Comparison of ENCODE assay signal across 20 cellular contexts in the genomic region with DNA sequence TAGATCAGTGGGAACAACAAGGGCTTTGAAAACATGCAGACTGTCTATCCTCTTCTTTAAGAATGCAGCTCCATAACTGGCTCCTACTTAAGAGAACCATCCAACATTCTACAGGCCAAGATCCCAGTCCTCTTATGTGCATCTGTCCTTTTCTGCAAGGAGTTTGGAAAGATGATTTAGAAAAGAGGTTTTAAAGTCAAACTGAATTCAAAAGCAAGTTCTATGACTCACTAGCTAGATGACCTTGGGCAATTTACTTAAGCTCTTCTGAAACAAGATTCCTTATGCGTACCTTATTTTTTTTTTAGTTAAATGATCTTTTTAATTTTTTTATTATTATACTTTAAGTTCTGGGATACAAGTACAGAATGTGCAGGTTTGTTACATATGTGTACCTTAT. TPM values are rescaled to one million over a fixed set of nuclear protein-coding genes. Genes with fewer than 3 reads are reported as not detected.
DNase-seq lines count a peak whose midpoint lies in the region; ATAC-seq and TF ChIP-seq lines count a peak whose summit lies in the region.
"Had no signal": no experiment of that assay in that cellular context is flagged by ENCODE, and none has a peak within 500 bp of the region (broad histone marks: within the 10 kb centered on the region; RNA-seq: fewer than 3 reads in every experiment).

No MANE protein-coding gene starts in this region.

- no peaks in the 10 kb centered on the region for H3K36me3 ChIP-seq in breast epithelium
- H3K36me3 ChIP-seq in adrenal gland (replicated peaks in 1 of 2) = no peaks in the 10 kb centered on the region
- no peaks in the 10 kb centered on the region for H3K36me3 ChIP-seq in suprapubic skin
- H3K36me3 ChIP-seq in body of pancreas (replicated peaks in 1 of 2; ENCODE audit: insufficient read depth in 1 of 2, low read depth in 2 of 2) = no peaks in the 10 kb centered on the region
- H3K36me3 ChIP-seq: ascending aorta, gastrocnemius medialis, tibial nerve had no signal

- CTCF ChIA-PET in MCF 10A (lab: Yijun Ruan, JAX) = interaction anchor here (0.6 to 1.7 kb wide), 3 partner anchors 16 to 610 kb away, joined by 3 to 4 read pairs (median 3); no protein-coding TSS in a partner anchor

- H3K4me3 ChIP-seq in breast epithelium (no peak overlapping the region), adrenal gland (no peak overlapping the region), fibroblast of villous mesenchyme (ENCODE audit: low read depth, low read length) (no peak overlapping the region), suprapubic skin (no peak overlapping the region), body of pancreas (no peak overlapping the region)
- H3K4me3 ChIP-seq: ascending aorta, gastrocnemius medialis, mucosa of descending colon, tibial nerve had no signal

- no peak overlapping the region for H3K4me3 Mint-ChIP-seq in MCF 10A (ENCODE audit: unreplicated experiment)
- H3K4me3 Mint-ChIP-seq: activated CD4-positive, alpha-beta memory T cell treated with anti-CD3 and anti-CD28 coated beads for 36 hours; T-helper 2 cell treated with Interferon-gamma antibody and Interleukin-4, amounts not matched to agents 5 μg/mL and 100 μg/mL, for 36 hours; WTC11 had no signal

- WGBS in adrenal gland, 4 donors = 28 to 41% (median 41%) methylated on average over 1 of the region's 1 CpG
- 53% methylated on average over 1 of the region's 1 CpG for WGBS in suprapubic skin
- WGBS in body of pancreas, 2 donors = 48 to 57% methylated on average over 1 of the region's 1 CpG

- no TSS peak for BruUV-seq in MCF 10A (replicated peaks; lab: Mats Ljungman, UMichigan)

- peaks cover 34% of the 10 kb centered on the region for H3K4me1 Mint-ChIP-seq in MCF 10A (ENCODE audit: insufficient read depth, unreplicated experiment)

- H3K9me3 ChIP-seq in breast epithelium (no peaks in the 10 kb centered on the region), adrenal gland (replicated peaks in 1 of 3) (no peaks in the 10 kb centered on the region), suprapubic skin (no peaks in the 10 kb centered on the region), body of pancreas (no peaks in the 10 kb centered on the region)
- H3K9me3 ChIP-seq: ascending aorta, gastrocnemius medialis, mucosa of descending colon, tibial nerve had no signal

- TF ChIP-seq POLR2A in breast epithelium (IDR thresholded peaks at IDR 0.05) (no peak), adrenal gland (IDR thresholded peaks at IDR 0.05) (no peak), suprapubic skin (IDR thresholded peaks at IDR 0.05) (no peak), body of pancreas (IDR thresholded peaks at IDR 0.05) (no peak)

- H3K27me3 ChIP-seq in breast epithelium = no peaks in the 10 kb centered on the region
- no peaks in the 10 kb centered on the region for H3K27me3 ChIP-seq in adrenal gland
- H3K27me3 ChIP-seq in suprapubic skin = no peaks in the 10 kb centered on the region
- H3K27me3 ChIP-seq in body of pancreas = no peaks in the 10 kb centered on the region
- H3K27me3 ChIP-seq: ascending aorta, gastrocnemius medialis, tibial nerve had no signal

- no peaks in the 10 kb centered on the region for H3K36me3 Mint-ChIP-seq in MCF 10A (ENCODE audit: insufficient read depth, unreplicated experiment)
- H3K36me3 Mint-ChIP-seq: activated CD4-positive, alpha-beta memory T cell treated with anti-CD3 and anti-CD28 coated beads for 36 hours; WTC11 had no signal

- intact Hi-C loops in MCF 10A (cut with micrococcal nuclease) = no loop called here
- intact Hi-C loops in breast epithelium (cut with DNase I; ENCODE audit: low total_unique reads) = loop anchor here (5.0 kb wide), 1 partner anchor 623 kb away; no protein-coding TSS in a partner anchor
- intact Hi-C loops in adrenal gland (cut with DNase I) = no loop called here
- intact Hi-C loops in body of pancreas (cut with DNase I) = no loop called here

- TF ChIP-seq CTCF in MCF 10A (IDR thresholded peaks at IDR 0.05; ENCODE audit: unreplicated experiment) (no peak), breast epithelium (IDR thresholded peaks at IDR 0.05) (no peak), adrenal gland (IDR thresholded peaks at IDR 0.05) (no peak), fibroblast of villous mesenchyme (IDR thresholded peaks at IDR 0.05; ENCODE audit: insufficient read depth, low read depth, low read length) (no peak), suprapubic skin (IDR thresholded peaks at IDR 0.05) (no peak), body of pancreas (IDR thresholded peaks at IDR 0.05) (no peak)

- POLR2A ChIA-PET in MCF 10A (lab: Yijun Ruan, JAX) = interaction anchor here (0.8 to 1.1 kb wide), 2 partner anchors 15 to 129 kb away, joined by 3 to 4 read pairs; no protein-coding TSS in a partner anchor

- H3K4me1 ChIP-seq in breast epithelium = no peaks in the 10 kb centered on the region
- H3K4me1 ChIP-seq in adrenal gland (replicated peaks in 1 of 2) = peaks cover 9% of the 10 kb centered on the region in 2 donors
- H3K4me1 ChIP-seq in suprapubic skin = peaks cover 16% of the 10 kb centered on the region
- peaks cover 14% of the 10 kb centered on the region for H3K4me1 ChIP-seq in body of pancreas
- H3K4me1 ChIP-seq: ascending aorta, gastrocnemius medialis, tibial nerve had no signal

- DNase-seq in MCF 10A (ENCODE audit: unreplicated experiment) (peak; percentile 44), breast epithelium (ENCODE audit: low spot score in 2 of 2) (no peak), adrenal gland (no peak), fibroblast of villous mesenchyme (ENCODE audit: low read depth) (peak; percentile 60), suprapubic skin (ENCODE audit: low spot score in 2 of 2) (no peak), DMS153 (lab: John Stamatoyannopoulos, UW) (no peak), body of pancreas (no peak)
- DNase-seq in stimulated activated CD4-positive, alpha-beta T cell treated with anti-CD3 and anti-CD28 coated beads, Interleukin-4, amount 100 ng/mL, for 1 hour = no peak
- DNase-seq: activated CD4-positive, alpha-beta memory T cell treated with anti-CD3 and anti-CD28 coated beads for 36 hours; activated naive CD4-positive, alpha-beta T cell; activated T-cell treated with anti-CD3 and anti-CD28 coated beads, Interleukin-2, amount 50 U/mL, for 1 hour; gastrocnemius medialis; mucosa of descending colon; NCI-H1105 treated with DMSO at 0.1 percent for 48 hours had no signal

- no peak for TF ChIP-seq EP300 in suprapubic skin (IDR thresholded peaks at IDR 0.05)

- peak overlapping the region; percentile 52 for H3K27ac Mint-ChIP-seq in MCF 10A (ENCODE audit: low read depth, unreplicated experiment)
- H3K27ac Mint-ChIP-seq: activated CD4-positive, alpha-beta memory T cell treated with anti-CD3 and anti-CD28 coated beads for 36 hours; T-helper 2 cell treated with Interferon-gamma antibody and Interleukin-4, amounts not matched to agents 5 μg/mL and 100 μg/mL, for 36 hours; WTC11 had no signal

- ATAC-seq in body of pancreas = no peak
- ATAC-seq: gastrocnemius medialis, HCT116, mucosa of descending colon, WTC11 had no signal

- no peaks in the 10 kb centered on the region for H3K27me3 Mint-ChIP-seq in MCF 10A (ENCODE audit: insufficient read depth, unreplicated experiment)
- H3K27me3 Mint-ChIP-seq: activated CD4-positive, alpha-beta memory T cell treated with anti-CD3 and anti-CD28 coated beads for 36 hours had no signal

- H3K27ac ChIP-seq in breast epithelium = peak overlapping the region in 1 of 2 donors; percentile 41
- H3K27ac ChIP-seq in adrenal gland = peak overlapping the region in 4 of 5 donors; percentile 27 to 80 (median 28)
- peak overlapping the region; percentile 36 for H3K27ac ChIP-seq in suprapubic skin
- peak overlapping the region in 2 of 4 donors; percentile 49 to 50 for H3K27ac ChIP-seq in body of pancreas
- H3K27ac ChIP-seq: ascending aorta had no signal

- no peaks in the 10 kb centered on the region for H3K9me3 Mint-ChIP-seq in MCF 10A (ENCODE audit: unreplicated experiment)
- H3K9me3 Mint-ChIP-seq: WTC11 had no signal

RNA-seq across cellular contexts. Expression of a gene that starts 29.2 kb away (rescaled TPM):
- total RNA-seq in MCF 10A (2022) = 0.09 and 0.12 TPM in 2 replicates
- 1 to 10 TPM; 3.2 to 5.3 (median 4.9) TPM for total RNA-seq in breast epithelium
- 10 to 100 TPM in 7 of 8 donors, 1 to 10 TPM in 1; 7.2 to 25.4 (median 13.9) TPM for total RNA-seq in adrenal gland
- 1 to 10 TPM; 1.3 to 2.6 (median 1.6) TPM for polyA plus RNA-seq in adrenal gland
- total RNA-seq in fibroblast of villous mesenchyme = 0.43 and 0.64 TPM in 2 replicates
- total RNA-seq in suprapubic skin = 1 to 10 TPM in 3 of 4 donors, under 1 TPM in 1; 0.49 to 2.7 (median 1.2) TPM
- total RNA-seq in body of pancreas = 1 to 10 TPM; 4.4 to 6.3 TPM
- total RNA-seq: activated CD4-positive, alpha-beta memory T cell treated with anti-CD3 and anti-CD28 coated beads for 36 hours; LHCN-M2 had no signal

Comparison
In these comparisons a context has a peak if more than half of its experiments do, and no peak if none do; other contexts are left out.
1. DNase-seq: peak in MCF 10A (single experiment) and fibroblast of villous mesenchyme (single experiment); none in breast epithelium (0 of 2), adrenal gland (0 of 7), suprapubic skin (0 of 2), stimulated activated CD4-positive, alpha-beta T cell treated with anti-CD3 and anti-CD28 coated beads, Interleukin-4, amount 100 ng/mL, for 1 hour (single experiment), DMS153 (single experiment) and body of pancreas (0 of 4).